ENCODE assay signal across 16 cellular contexts in the genomic region with DNA sequence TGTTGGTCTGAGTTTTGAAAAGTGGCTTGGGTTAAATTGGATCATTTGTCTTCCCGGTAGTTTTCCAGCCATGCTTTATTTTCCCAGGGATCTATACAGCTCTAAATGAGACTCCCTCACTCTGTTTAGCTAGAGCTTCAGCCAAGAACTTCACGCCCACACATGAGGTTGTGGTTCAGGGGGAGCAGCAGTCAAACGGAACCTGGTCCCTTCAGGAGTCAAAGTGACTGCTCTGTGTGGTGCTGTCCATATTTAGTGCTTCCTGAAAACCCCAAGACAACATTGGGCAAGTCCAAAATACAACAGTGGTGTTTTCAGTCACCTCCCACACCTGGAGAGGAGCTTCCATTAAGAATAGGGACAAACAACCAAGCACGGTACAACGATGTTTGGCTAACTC.
DNase-seq lines count a peak whose midpoint lies in the region; ATAC-seq and TF ChIP-seq lines count a peak whose summit lies in the region.
"Had no signal": no experiment of that assay in that cellular context is flagged by ENCODE, and none has a peak within 500 bp of the region (broad histone marks: within the 10 kb centered on the region; RNA-seq: fewer than 3 reads in every experiment).

No MANE protein-coding gene starts in this region.

- CTCF ChIA-PET in A673 (lab: Charles Lee), result no interaction called here

- intact Hi-C loops in A673 (cut with micrococcal nuclease; ENCODE audit: unreplicated experiment), result no loop called here

- H3K36me3 ChIP-seq in A673 (ENCODE audit: insufficient read depth, low read length, poor library complexity, severe bottlenecking), result no peaks in the 10 kb centered on the region

- H3K9me3 ChIP-seq in A673 (ENCODE audit: low read depth, low read length, poor library complexity, severe bottlenecking), result no peaks in the 10 kb centered on the region
- H3K9me3 ChIP-seq: Caco-2 had no signal

- TF ChIP-seq CTCF in A673 (conservative IDR thresholded peaks at IDR 0.05; ENCODE audit: low read depth, low read length), result no peak

- BruUV-seq in A673 (replicated peaks; lab: Mats Ljungman, UMichigan), result no TSS peak

- H3K36me3 Mint-ChIP-seq in activated T-helper 17 cell treated with anti-CD3 and anti-CD28 coated beads, Interleukin-2, amount 50 U/mL, for 72 hours (ENCODE audit: low read depth), result peaks cover 32% of the 10 kb centered on the region
- peaks cover 28% of the 10 kb centered on the region for H3K36me3 Mint-ChIP-seq in stimulated activated effector memory CD8-positive, alpha-beta T cell treated with anti-CD3 and anti-CD28 coated beads, Interleukin-12 subunit alpha, Interleukin-12 subunit beta, amount 100 ng/mL, for 72 hours

- H3K27ac Mint-ChIP-seq in activated T-helper 17 cell treated with anti-CD3 and anti-CD28 coated beads, Interleukin-2, amount 50 U/mL, for 72 hours, result peak overlapping the region; percentile 75
- no peak overlapping the region for H3K27ac Mint-ChIP-seq in stimulated activated effector memory CD8-positive, alpha-beta T cell treated with anti-CD3 and anti-CD28 coated beads, Interleukin-12 subunit alpha, Interleukin-12 subunit beta, amount 100 ng/mL, for 72 hours
- H3K27ac Mint-ChIP-seq: progenitor cell of endocrine pancreas, T-cell had no signal

- no peak overlapping the region for H3K4me3 Mint-ChIP-seq in activated T-helper 17 cell treated with anti-CD3 and anti-CD28 coated beads, Interleukin-2, amount 50 U/mL, for 72 hours
- H3K4me3 Mint-ChIP-seq in stimulated activated effector memory CD8-positive, alpha-beta T cell treated with anti-CD3 and anti-CD28 coated beads, Interleukin-12 subunit alpha, Interleukin-12 subunit beta, amount 100 ng/mL, for 72 hours, result no peak overlapping the region
- H3K4me3 Mint-ChIP-seq: central memory CD8-positive, alpha-beta T cell; T-cell had no signal

- no peak overlapping the region for H3K27ac ChIP-seq in A673 (ENCODE audit: low read depth, low read length, poor library complexity, severe bottlenecking)
- H3K27ac ChIP-seq: KMS-11 had no signal

- no peaks in the 10 kb centered on the region for H3K4me1 ChIP-seq in A673 (ENCODE audit: insufficient read depth, low read length, poor library complexity, severe bottlenecking)
- H3K4me1 ChIP-seq: Caco-2 had no signal

- no peaks in the 10 kb centered on the region for H3K27me3 ChIP-seq in A673 (replicated peaks; ENCODE audit: insufficient read depth, low read depth, low read length, poor library complexity)

- H3K4me3 ChIP-seq in A673 (ENCODE audit: low read depth, low read length, poor library complexity, severe bottlenecking), result no peak overlapping the region

- no peak for DNase-seq in stimulated activated effector memory CD8-positive, alpha-beta T cell treated with anti-CD3 and anti-CD28 coated beads, Interleukin-12 subunit alpha, Interleukin-12 subunit beta, amount 100 ng/mL, for 72 hours (ENCODE audit: low spot score in 2 of 2)
- DNase-seq in COLO829 (ENCODE audit: low spot score) (no peak), putamen (ENCODE audit: low spot score) (no peak), A673 (ENCODE audit: low spot score) (no peak)
- DNase-seq: activated CD4-positive, alpha-beta T cell treated with anti-CD3 and anti-CD28 coated beads, Interleukin-2, amount 50 U/mL, for 1 hour; activated gamma-delta T cell treated with Interleukin-2 at 50 U/mL for 16 hours; Caco-2; NCI-H2171 treated with DMSO at 0.1 percent for 48 hours; stimulated activated CD4-positive, alpha-beta T cell treated with anti-CD3 and anti-CD28 coated beads, Interleukin-4, amount 100 ng/mL, for 1 hour; T-cell had no signal

- no peaks in the 10 kb centered on the region for H3K9me3 Mint-ChIP-seq in activated T-helper 17 cell treated with anti-CD3 and anti-CD28 coated beads, Interleukin-2, amount 50 U/mL, for 72 hours
- H3K9me3 Mint-ChIP-seq in stimulated activated effector memory CD8-positive, alpha-beta T cell treated with anti-CD3 and anti-CD28 coated beads, Interleukin-12 subunit alpha, Interleukin-12 subunit beta, amount 100 ng/mL, for 72 hours, result no peaks in the 10 kb centered on the region
- H3K9me3 Mint-ChIP-seq: central memory CD8-positive, alpha-beta T cell; T-cell had no signal

- H3K4me1 Mint-ChIP-seq in activated T-helper 17 cell treated with anti-CD3 and anti-CD28 coated beads, Interleukin-2, amount 50 U/mL, for 72 hours, result peaks cover 44% of the 10 kb centered on the region
- peaks cover 48% of the 10 kb centered on the region for H3K4me1 Mint-ChIP-seq in stimulated activated effector memory CD8-positive, alpha-beta T cell treated with anti-CD3 and anti-CD28 coated beads, Interleukin-12 subunit alpha, Interleukin-12 subunit beta, amount 100 ng/mL, for 72 hours

- no peaks in the 10 kb centered on the region for H3K27me3 Mint-ChIP-seq in activated T-helper 17 cell treated with anti-CD3 and anti-CD28 coated beads, Interleukin-2, amount 50 U/mL, for 72 hours
- H3K27me3 Mint-ChIP-seq: central memory CD8-positive, alpha-beta T cell; progenitor cell of endocrine pancreas; T-cell had no signal

- ATAC-seq in GM19351 (IDR thresholded peaks at IDR 0.05; ENCODE audit: unreplicated experiment) (peak; percentile 61), HG02759 (IDR thresholded peaks at IDR 0.05; ENCODE audit: unreplicated experiment) (peak; percentile 74)
- peak; percentile 39 for ATAC-seq in activated T-helper 17 cell treated with anti-CD3 and anti-CD28 coated beads, Interleukin-2, amount 50 U/mL, for 72 hours (replicated peaks)
- peak; percentile 57 for ATAC-seq in stimulated activated effector memory CD8-positive, alpha-beta T cell treated with anti-CD3 and anti-CD28 coated beads, Interleukin-12 subunit alpha, Interleukin-12 subunit beta, amount 100 ng/mL, for 72 hours
- ATAC-seq: T-cell had no signal

- POLR2A ChIA-PET in A673 (lab: Charles Lee; ENCODE audit: low non-redundant PET), result no interaction called here
